In the genomic region with DNA sequence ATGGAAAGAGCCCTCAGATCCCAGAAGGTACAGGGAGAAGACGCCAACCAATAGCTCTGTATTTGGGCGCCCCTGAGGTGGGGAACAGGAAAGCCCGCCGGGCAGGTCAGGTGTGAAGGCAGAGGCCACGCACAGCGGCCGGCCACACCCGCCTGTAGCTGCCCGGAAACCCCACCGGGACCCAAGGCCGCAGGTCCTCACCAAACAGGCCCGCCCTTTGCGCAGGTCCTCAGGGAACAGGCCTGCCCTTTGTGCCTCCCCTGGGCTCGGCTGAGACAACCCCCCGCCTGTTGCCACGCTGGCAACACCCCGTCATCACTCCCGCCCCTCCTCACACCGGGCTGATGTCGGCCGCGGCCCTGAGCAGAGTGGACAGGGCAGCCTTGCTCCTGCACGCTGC, we compare ENCODE assay signal across 5 cellular contexts. TPM values are rescaled to one million over a fixed set of nuclear protein-coding genes. Genes with fewer than 3 reads are reported as not detected.
"Had no signal": no experiment of that assay in that cellular context is flagged by ENCODE, and none has a peak within 500 bp of the region (broad histone marks: within the 10 kb centered on the region; RNA-seq: fewer than 3 reads in every experiment).

No MANE protein-coding gene starts in this region.

- H2AFZ ChIP-seq: GM23338 had no signal

- H3K27ac Mint-ChIP-seq: GM23338, H9, IgD-negative memory B cell had no signal

- H3K36me3 Mint-ChIP-seq: IgD-negative memory B cell had no signal

- H3K27me3 Mint-ChIP-seq: IgD-negative memory B cell had no signal

- H3K4me3 Mint-ChIP-seq: GM23338, H9, IgD-negative memory B cell had no signal

- DNase-seq: H9, HCEC 1CT had no signal

- H3K4me2 ChIP-seq: GM23338 had no signal

- H3K4me3 ChIP-seq: GM23338 had no signal

- H3K9me3 Mint-ChIP-seq: GM23338, H9, IgD-negative memory B cell had no signal

RNA-seq across cellular contexts. Expression of gene CHRNA4, which starts 44.9 kb away (rescaled TPM):
- total RNA-seq: HT-29 had no signal
- polyA plus RNA-seq: IgD-negative memory B cell had no signal
